In the genomic region with DNA sequence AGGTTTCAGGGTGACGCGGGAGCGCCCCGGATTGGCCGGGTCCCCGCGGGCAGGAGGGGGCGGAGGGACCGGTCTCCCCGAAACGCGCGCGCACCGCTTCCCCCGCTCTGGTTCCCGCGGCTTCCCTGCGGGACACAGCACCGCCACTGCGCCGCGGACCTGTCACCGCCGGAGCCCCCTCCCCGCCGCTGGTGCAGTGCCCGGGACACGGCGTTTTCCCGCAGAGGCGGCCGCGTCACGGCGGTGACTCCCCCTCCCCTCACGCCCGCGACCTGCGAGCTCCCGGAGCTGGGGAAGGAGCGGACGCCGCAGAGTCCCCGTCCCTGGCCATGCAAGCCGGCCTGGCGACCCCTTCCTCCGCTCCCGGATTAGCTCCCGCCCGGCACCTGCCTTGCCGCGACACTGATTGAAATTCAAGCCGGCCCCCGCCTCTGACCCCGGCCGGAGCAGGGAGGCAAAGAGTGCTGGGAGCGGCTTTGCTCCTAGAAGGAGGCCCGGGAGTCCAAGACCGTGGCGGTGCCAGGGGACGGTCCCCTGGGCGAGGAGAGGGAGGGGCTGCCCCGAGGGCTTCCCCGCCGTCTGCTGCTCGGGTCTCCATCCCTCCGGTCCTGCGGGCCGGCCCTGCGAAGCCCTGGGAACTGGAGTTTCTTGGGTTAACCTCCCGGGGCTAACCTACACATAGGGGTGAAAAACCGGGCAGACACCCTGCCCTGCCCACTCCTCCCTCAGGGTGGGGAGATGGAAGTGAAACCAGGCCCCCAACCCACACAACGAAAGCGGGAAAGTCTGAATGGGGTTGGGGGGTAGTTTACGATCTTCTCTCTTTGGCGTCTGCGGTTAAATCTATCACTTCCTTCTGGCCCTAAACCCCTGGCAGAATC, we compare ENCODE assay signal across 8 cellular contexts. TPM values are rescaled to one million over a fixed set of nuclear protein-coding genes. Genes with fewer than 3 reads are reported as not detected.
DNase-seq lines count a peak whose midpoint lies in the region; TF ChIP-seq lines count a peak whose summit lies in the region.

No MANE protein-coding gene starts in this region.

- H3K27me3 Mint-ChIP-seq in CD4-positive, alpha-beta memory T cell = peaks cover 41 to 43% of the 10 kb centered on the region in 2 donors
- peaks cover 80% of the 10 kb centered on the region for H3K27me3 Mint-ChIP-seq in stimulated activated naive CD8-positive, alpha-beta T cell treated with anti-CD3 and anti-CD28 coated beads, Interleukin-15, Interleukin-2, amounts not matched to agents 100 ng/mL and 50 ng/mL, for 24 hours

- H3K9me3 ChIP-seq in CD4-positive, alpha-beta memory T cell (ENCODE audit: control insufficient read depth in 1 of 2, low read length in 2 of 2) = no peaks in the 10 kb centered on the region
- no peaks in the 10 kb centered on the region for H3K9me3 ChIP-seq in Karpas-422 (ENCODE audit: low read length)

- H3K79me2 ChIP-seq in Karpas-422 (ENCODE audit: low read length) = no peaks in the 10 kb centered on the region

- no peak overlapping the region for H3K4me2 ChIP-seq in Karpas-422 (ENCODE audit: low read depth, low read length, poor library complexity, severe bottlenecking)

- CTCF ChIA-PET in CD4-positive, alpha-beta memory T cell (lab: Charles Lee; ENCODE audit: partially characterized antibody) = no interaction called here

- POLR2A ChIA-PET in CD4-positive, alpha-beta memory T cell (lab: Charles Lee; ENCODE audit: partially characterized antibody) = no interaction called here

- H3K27ac ChIP-seq in CD4-positive, alpha-beta memory T cell (ENCODE audit: low read depth, low read length) = no peak overlapping the region
- H3K27ac ChIP-seq in angular gyrus (ENCODE audit: low read depth, low read length) (peak overlapping the region; percentile 40), Karpas-422 (ENCODE audit: low read length) (no peak overlapping the region)

- H3K36me3 ChIP-seq in CD4-positive, alpha-beta memory T cell (ENCODE audit: insufficient read depth, low read length) = no peaks in the 10 kb centered on the region
- H3K36me3 ChIP-seq in kidney epithelial cell (ENCODE audit: control insufficient read depth, insufficient read depth, low read length) (no peaks in the 10 kb centered on the region), Karpas-422 (ENCODE audit: insufficient read depth, low read length) (no peaks in the 10 kb centered on the region)

- H3K9me3 Mint-ChIP-seq in CD4-positive, alpha-beta memory T cell = peaks cover 0 to 1% (median 0%) of the 10 kb centered on the region in 8 donors
- no peaks in the 10 kb centered on the region for H3K9me3 Mint-ChIP-seq in stimulated activated naive CD8-positive, alpha-beta T cell treated with anti-CD3 and anti-CD28 coated beads, Interleukin-15, Interleukin-2, amounts not matched to agents 100 ng/mL and 50 ng/mL, for 24 hours

- intact Hi-C loops in CD4-positive, alpha-beta memory T cell (cut with micrococcal nuclease) = no loop called here

- H3K9me2 ChIP-seq in Karpas-422 (replicated peaks; ENCODE audit: insufficient read depth, low read length) = no peaks in the 10 kb centered on the region

- H3K4me3 ChIP-seq in CD4-positive, alpha-beta memory T cell (ENCODE audit: low read length in 2 of 2) = peak overlapping the region in 1 of 2 donors; percentile 47
- H3K4me3 ChIP-seq in kidney epithelial cell (ENCODE audit: low read depth, low read length) = peak overlapping the region; percentile 29
- no peak overlapping the region for H3K4me3 ChIP-seq in Karpas-422 (ENCODE audit: low read length)

- no peak for TF ChIP-seq CTCF in kidney epithelial cell (IDR thresholded peaks at IDR 0.05; ENCODE audit: insufficient read depth, low read length, poor library complexity, severe bottlenecking)

- peaks cover 0 to 1% of the 10 kb centered on the region in 2 donors for H3K36me3 Mint-ChIP-seq in CD4-positive, alpha-beta memory T cell
- no peaks in the 10 kb centered on the region for H3K36me3 Mint-ChIP-seq in stimulated activated naive CD8-positive, alpha-beta T cell treated with anti-CD3 and anti-CD28 coated beads, Interleukin-15, Interleukin-2, amounts not matched to agents 100 ng/mL and 50 ng/mL, for 24 hours (ENCODE audit: low read depth)

- peaks cover 21% of the 10 kb centered on the region for H3K4me1 ChIP-seq in CD4-positive, alpha-beta memory T cell (ENCODE audit: insufficient read depth, low read length)
- H3K4me1 ChIP-seq in Karpas-422 (ENCODE audit: low read length) = peaks cover 4% of the 10 kb centered on the region; the same call in 1 of the 2 replicates

- H3K27me3 ChIP-seq in CD4-positive, alpha-beta memory T cell (ENCODE audit: insufficient read depth, low read length) = peaks cover 22% of the 10 kb centered on the region
- H3K27me3 ChIP-seq in kidney epithelial cell (ENCODE audit: control insufficient read depth, insufficient read depth, low read length) (peaks cover 62% of the 10 kb centered on the region), Karpas-422 (ENCODE audit: low read length) (no peaks in the 10 kb centered on the region)

- H4K20me1 ChIP-seq in Karpas-422 (ENCODE audit: insufficient read depth, low read depth, low read length) = no peaks in the 10 kb centered on the region

- H3K9ac ChIP-seq in Karpas-422 (ENCODE audit: low read length) = no peak overlapping the region

- peak in 2 of 5 donors; percentile 10 to 16 for DNase-seq in CD4-positive, alpha-beta memory T cell
- DNase-seq in MV-4-11 (lab: John Stamatoyannopoulos, UW) = peak; percentile 69
- DNase-seq in kidney epithelial cell (ENCODE audit: low read depth) = no peak
- no peak for DNase-seq in T1000 (lab: John Stamatoyannopoulos, UW)
- DNase-seq in iPS-NIHi7 (ENCODE audit: extremely low spot score) = no peak
- DNase-seq in Karpas-422 = no peak

- H3K4me1 Mint-ChIP-seq in CD4-positive, alpha-beta memory T cell = peaks cover 11 to 27% (median 14%) of the 10 kb centered on the region in 4 donors
- H3K4me1 Mint-ChIP-seq in stimulated activated naive CD8-positive, alpha-beta T cell treated with anti-CD3 and anti-CD28 coated beads, Interleukin-15, Interleukin-2, amounts not matched to agents 100 ng/mL and 50 ng/mL, for 24 hours (ENCODE audit: low read depth) = peaks cover 18% of the 10 kb centered on the region

- H3K27ac Mint-ChIP-seq in CD4-positive, alpha-beta memory T cell = peak overlapping the region in 4 of 7 donors; percentile 52 to 78 (median 62)
- no peak overlapping the region for H3K27ac Mint-ChIP-seq in stimulated activated naive CD8-positive, alpha-beta T cell treated with anti-CD3 and anti-CD28 coated beads, Interleukin-15, Interleukin-2, amounts not matched to agents 100 ng/mL and 50 ng/mL, for 24 hours

- no peak overlapping the region for H2AFZ ChIP-seq in Karpas-422 (ENCODE audit: low read length)

- peak overlapping the region; percentile 79 to 95 (median 84) for H3K4me3 Mint-ChIP-seq in CD4-positive, alpha-beta memory T cell
- peak overlapping the region; percentile 67 for H3K4me3 Mint-ChIP-seq in stimulated activated naive CD8-positive, alpha-beta T cell treated with anti-CD3 and anti-CD28 coated beads, Interleukin-15, Interleukin-2, amounts not matched to agents 100 ng/mL and 50 ng/mL, for 24 hours

RNA-seq across cellular contexts. Expression of a gene that starts 1.0 kb away (rescaled TPM):
- total RNA-seq in CD4-positive, alpha-beta memory T cell = not detected
- polyA plus RNA-seq in CD4-positive, alpha-beta memory T cell = not detected
- total RNA-seq in kidney epithelial cell = not detected in 2 replicates
- not detected in 2 replicates for total RNA-seq in Karpas-422 (2014; rRNA removed; shearing (Covaris generic); ENCODE audit: low replicate concordance)
